Comparison of ENCODE assay signal across 2 cellular contexts in genomic region chr12:53950789-53951576, GRCh38.
TF ChIP-seq lines count a peak whose summit lies in the region.

No MANE protein-coding gene starts in this region.

TF ChIP-seq in HEK293, 187 proteins besides CTCF, POLR2A, EP300 and RAD21:
- TF ChIP-seq ZNF426 (tag by site-specific recombination; IDR thresholded peaks at IDR 0.05) (no peak), BCL6B (tag by site-specific recombination; IDR thresholded peaks at IDR 0.05) (peak; percentile 57), HOXC10 (CRISPR knock-in tag; IDR thresholded peaks at IDR 0.05) (no peak)
- TF ChIP-seq, protein P1, sequence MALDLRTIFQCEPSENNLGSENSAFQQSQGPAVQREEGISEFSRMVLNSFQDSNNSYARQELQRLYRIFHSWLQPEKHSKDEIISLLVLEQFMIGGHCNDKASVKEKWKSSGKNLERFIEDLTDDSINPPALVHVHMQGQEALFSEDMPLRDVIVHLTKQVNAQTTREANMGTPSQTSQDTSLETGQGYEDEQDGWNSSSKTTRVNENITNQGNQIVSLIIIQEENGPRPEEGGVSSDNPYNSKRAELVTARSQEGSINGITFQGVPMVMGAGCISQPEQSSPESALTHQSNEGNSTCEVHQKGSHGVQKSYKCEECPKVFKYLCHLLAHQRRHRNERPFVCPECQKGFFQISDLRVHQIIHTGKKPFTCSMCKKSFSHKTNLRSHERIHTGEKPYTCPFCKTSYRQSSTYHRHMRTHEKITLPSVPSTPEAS (tag by site-specific recombination; IDR thresholded peaks at IDR 0.05) = no peak
- TF ChIP-seq, protein P2, sequence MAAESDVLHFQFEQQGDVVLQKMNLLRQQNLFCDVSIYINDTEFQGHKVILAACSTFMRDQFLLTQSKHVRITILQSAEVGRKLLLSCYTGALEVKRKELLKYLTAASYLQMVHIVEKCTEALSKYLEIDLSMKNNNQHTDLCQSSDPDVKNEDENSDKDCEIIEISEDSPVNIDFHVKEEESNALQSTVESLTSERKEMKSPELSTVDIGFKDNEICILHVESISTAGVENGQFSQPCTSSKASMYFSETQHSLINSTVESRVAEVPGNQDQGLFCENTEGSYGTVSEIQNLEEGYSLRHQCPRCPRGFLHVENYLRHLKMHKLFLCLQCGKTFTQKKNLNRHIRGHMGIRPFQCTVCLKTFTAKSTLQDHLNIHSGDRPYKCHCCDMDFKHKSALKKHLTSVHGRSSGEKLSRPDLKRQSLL (tag by site-specific recombination; IDR thresholded peaks at IDR 0.05) = no peak

TF ChIP-seq in K562, 482 proteins besides CTCF, POLR2A, EP300 and RAD21:
- TF ChIP-seq DLX4 (CRISPR knock-in tag; IDR thresholded peaks at IDR 0.05) (no peak), CHD7 (IDR thresholded peaks at IDR 0.05; ENCODE audit: low read depth, low read length) (no peak), BDP1 (IDR thresholded peaks at IDR 0.05; ENCODE audit: insufficient read depth, insufficient read length) (no peak), ZBTB17 (CRISPR knock-in tag; IDR thresholded peaks at IDR 0.05) (no peak), ZNF407 (IDR thresholded peaks at IDR 0.05; ENCODE audit: low read depth) (peak; percentile 33; the same call in 1 of the 2 replicates), HCFC1 (IDR thresholded peaks at IDR 0.05; ENCODE audit: low read depth, low read length) (no peak), GTF2F1 (IDR thresholded peaks at IDR 0.05; ENCODE audit: low read depth, low read length) (no peak), ESRRA (IDR thresholded peaks at IDR 0.05; ENCODE audit: borderline replicate concordance, low read depth) (peak; percentile 61; the same call in 1 of the 2 replicates), ZNF766 (CRISPR knock-in tag; conservative IDR thresholded peaks at IDR 0.05) (no peak)
- TF ChIP-seq, protein P3, sequence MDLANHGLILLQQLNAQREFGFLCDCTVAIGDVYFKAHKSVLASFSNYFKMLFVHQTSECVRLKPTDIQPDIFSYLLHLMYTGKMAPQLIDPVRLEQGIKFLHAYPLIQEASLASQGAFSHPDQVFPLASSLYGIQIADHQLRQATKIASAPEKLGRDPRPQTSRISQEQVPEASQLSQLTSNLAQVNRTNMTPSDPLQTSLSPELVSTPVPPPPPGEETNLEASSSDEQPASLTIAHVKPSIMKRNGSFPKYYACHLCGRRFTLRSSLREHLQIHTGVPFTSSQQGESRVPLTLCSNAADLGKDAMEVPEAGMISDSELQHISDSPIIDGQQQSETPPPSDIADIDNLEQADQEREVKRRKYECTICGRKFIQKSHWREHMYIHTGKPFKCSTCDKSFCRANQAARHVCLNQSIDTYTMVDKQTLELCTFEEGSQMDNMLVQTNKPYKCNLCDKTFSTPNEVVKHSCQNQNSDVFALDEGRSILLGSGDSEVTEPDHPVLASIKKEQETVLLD (IDR thresholded peaks at IDR 0.05) = no peak
- TF ChIP-seq, protein P4, sequence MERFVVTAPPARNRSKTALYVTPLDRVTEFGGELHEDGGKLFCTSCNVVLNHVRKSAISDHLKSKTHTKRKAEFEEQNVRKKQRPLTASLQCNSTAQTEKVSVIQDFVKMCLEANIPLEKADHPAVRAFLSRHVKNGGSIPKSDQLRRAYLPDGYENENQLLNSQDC (CRISPR knock-in tag; IDR thresholded peaks at IDR 0.05) = no peak
